In genomic region chrX:12319955-12320354, GRCh38 we compare ENCODE assay signal across 1 cellular context.
TF ChIP-seq lines count a peak whose summit lies in the region.

No MANE protein-coding gene starts in this region.

TF ChIP-seq in HEK293, 187 proteins besides CTCF, POLR2A, EP300 and RAD21 (continued from another document and continues in another):
- no peak; the same call in 1 of the 2 replicates for TF ChIP-seq PRDM10 (tag by site-specific recombination; IDR thresholded peaks at IDR 0.05)
- TF ChIP-seq ZNF501 (tag by site-specific recombination; IDR thresholded peaks at IDR 0.05), result no peak
- TF ChIP-seq ZNF792 (tag by site-specific recombination; IDR thresholded peaks at IDR 0.05), result no peak
- no peak for TF ChIP-seq ZNF571 (tag by site-specific recombination; IDR thresholded peaks at IDR 0.05)
- TF ChIP-seq KLF7 (tag by site-specific recombination; IDR thresholded peaks at IDR 0.05; ENCODE audit: borderline replicate concordance), result no peak
- no peak for TF ChIP-seq ZNF560 (tag by site-specific recombination; IDR thresholded peaks at IDR 0.05; ENCODE audit: borderline replicate concordance)
- TF ChIP-seq ZFP69B (tag by site-specific recombination; IDR thresholded peaks at IDR 0.05), result no peak
- TF ChIP-seq ATF2 (tag by site-specific recombination; IDR thresholded peaks at IDR 0.05; ENCODE audit: low read depth), result 0 out of 2 replicates have a peak, but pooled peaks have one; percentile 12
- no peak for TF ChIP-seq ZNF248 (tag by site-specific recombination; IDR thresholded peaks at IDR 0.05)
- no peak for TF ChIP-seq ZNF311 (tag by site-specific recombination; IDR thresholded peaks at IDR 0.05; ENCODE audit: borderline replicate concordance)
- TF ChIP-seq ZNF600 (tag by site-specific recombination; IDR thresholded peaks at IDR 0.05), result no peak
- no peak for TF ChIP-seq HOXA7 (CRISPR knock-in tag; IDR thresholded peaks at IDR 0.05; ENCODE audit: borderline replicate concordance)
- no peak for TF ChIP-seq RBAK (tag by site-specific recombination; IDR thresholded peaks at IDR 0.05)
- TF ChIP-seq ZNF692 (tag by site-specific recombination; IDR thresholded peaks at IDR 0.05), result 0 out of 2 replicates have a peak, but pooled peaks have one; percentile 37
- TF ChIP-seq ZNF707 (tag by site-specific recombination; IDR thresholded peaks at IDR 0.05), result no peak
- TF ChIP-seq ZNF521 (tag by site-specific recombination; IDR thresholded peaks at IDR 0.05), result no peak
- no peak for TF ChIP-seq MEIS1 (CRISPR knock-in tag; IDR thresholded peaks at IDR 0.05; ENCODE audit: borderline replicate concordance)
- no peak for TF ChIP-seq ZFP3 (tag by site-specific recombination; IDR thresholded peaks at IDR 0.05; ENCODE audit: low read depth)
- peak; percentile 73; the same call in 1 of the 2 replicates for TF ChIP-seq ZNF18 (tag by site-specific recombination; IDR thresholded peaks at IDR 0.05)
- no peak for TF ChIP-seq ZNF518A (tag by site-specific recombination; conservative IDR thresholded peaks at IDR 0.05; ENCODE audit: low read depth)
- TF ChIP-seq ZNF843 (tag by site-specific recombination; IDR thresholded peaks at IDR 0.05), result peak; percentile 99
- no peak; the same call in 1 of the 2 replicates for TF ChIP-seq ZNF19 (tag by site-specific recombination; IDR thresholded peaks at IDR 0.05; ENCODE audit: low read depth)
- TF ChIP-seq ZBTB1 (tag by site-specific recombination; IDR thresholded peaks at IDR 0.05), result 0 out of 2 replicates have a peak, but pooled peaks have one; percentile 33
- TF ChIP-seq PRDM4 (tag by site-specific recombination; IDR thresholded peaks at IDR 0.05), result peak; percentile 89
- TF ChIP-seq ZSCAN16 (tag by site-specific recombination; IDR thresholded peaks at IDR 0.05), result peak; percentile 88
- peak; percentile 76 for TF ChIP-seq GLIS1 (tag by site-specific recombination; IDR thresholded peaks at IDR 0.05)
- no peak for TF ChIP-seq KLF17 (tag by site-specific recombination; IDR thresholded peaks at IDR 0.05)
- peak; percentile 67 for TF ChIP-seq ZBTB44 (tag by site-specific recombination; IDR thresholded peaks at IDR 0.05)
- no peak for TF ChIP-seq YY2 (tag by site-specific recombination; IDR thresholded peaks at IDR 0.05)
- no peak for TF ChIP-seq ZNF626 (tag by site-specific recombination; IDR thresholded peaks at IDR 0.05)
- TF ChIP-seq ZNF354C (tag by site-specific recombination; IDR thresholded peaks at IDR 0.05; ENCODE audit: borderline replicate concordance, low read depth), result no peak
- no peak for TF ChIP-seq EGR2 (tag by site-specific recombination; IDR thresholded peaks at IDR 0.05; ENCODE audit: low read depth)
- peak; percentile 83 for TF ChIP-seq BCL11B (tag by site-specific recombination; IDR thresholded peaks at IDR 0.05; ENCODE audit: low read depth)
- no peak for TF ChIP-seq ZNF544 (tag by site-specific recombination; IDR thresholded peaks at IDR 0.05)
- TF ChIP-seq ZNF629 (tag by site-specific recombination; IDR thresholded peaks at IDR 0.05), result peak; percentile 57
- no peak for TF ChIP-seq ZNF341 (tag by site-specific recombination; IDR thresholded peaks at IDR 0.05; ENCODE audit: low read depth)
- TF ChIP-seq ZNF146 (tag by site-specific recombination; IDR thresholded peaks at IDR 0.05), result no peak
- TF ChIP-seq ZBTB21 (tag by site-specific recombination; IDR thresholded peaks at IDR 0.05), result no peak
- TF ChIP-seq ZNF776 (tag by site-specific recombination; IDR thresholded peaks at IDR 0.05; ENCODE audit: borderline replicate concordance), result no peak
- TF ChIP-seq ZNF677 (tag by site-specific recombination; IDR thresholded peaks at IDR 0.05), result no peak
- no peak for TF ChIP-seq ZNF114 (tag by site-specific recombination; IDR thresholded peaks at IDR 0.05)
- peak; percentile 87 for TF ChIP-seq GLI2 (tag by site-specific recombination; IDR thresholded peaks at IDR 0.05; ENCODE audit: borderline replicate concordance, low read depth)
- 0 out of 2 replicates have a peak, but pooled peaks have one; percentile 27 for TF ChIP-seq ZBTB17 (tag by site-specific recombination; IDR thresholded peaks at IDR 0.05)
- TF ChIP-seq KLF8 (tag by site-specific recombination; IDR thresholded peaks at IDR 0.05), result peak; percentile 81
- peak; percentile 73; the same call in 1 of the 2 replicates for TF ChIP-seq ZNF488 (tag by site-specific recombination; IDR thresholded peaks at IDR 0.05)
